In genomic region chr19:30520735-30521479, GRCh38 we compare ENCODE assay signal across 26 cellular contexts.
"Had no signal": no experiment of that assay in that cellular context is flagged by ENCODE, and none has a peak within 500 bp of the region (broad histone marks: within the 10 kb centered on the region; RNA-seq: fewer than 3 reads in every experiment).

No MANE protein-coding gene starts in this region.

- H3K36me3 ChIP-seq: heart left ventricle, left lung, neural progenitor cell, neutrophil, ovary, right atrium auricular region, sigmoid colon, spleen, suprapubic skin, thoracic aorta, tibial artery, upper lobe of right lung had no signal

- ATAC-seq: heart left ventricle; left cardiac atrium; left lung; natural killer cell; stimulated activated effector memory CD8-positive, alpha-beta T cell treated with anti-CD3 and anti-CD28 coated beads, Interleukin-12 subunit alpha, Interleukin-12 subunit beta, amount 100 ng/mL, for 72 hours; upper lobe of right lung had no signal

- H3K27me3 ChIP-seq: neural progenitor cell, ovary, right atrium auricular region, tibial artery had no signal

- DNase-seq: heart left ventricle; hypothalamus; kidney glomerular epithelial cell; left cardiac atrium; left lung; mesendoderm; naive B cell; natural killer cell; nephron progenitor cell; occipital lobe; ovary; sigmoid colon; small intestine; spleen; stimulated activated CD4-positive, alpha-beta T cell treated with anti-CD3 and anti-CD28 coated beads, Interleukin-4, amount 100 ng/mL, for 24 hours; stimulated activated naive CD4-positive, alpha-beta T cell; tibial artery; trophoblast cell; upper lobe of right lung had no signal

- H3K4me3 ChIP-seq: heart left ventricle, left lung, lung, neural progenitor cell, ovary, right atrium auricular region, sigmoid colon, spleen, suprapubic skin, thoracic aorta, tibial artery, upper lobe of right lung had no signal

- H3K9me3 ChIP-seq: heart left ventricle, left lung, neutrophil, ovary, right atrium auricular region, sigmoid colon, spleen, suprapubic skin, thoracic aorta, tibial artery, upper lobe of right lung had no signal

- H3K27ac ChIP-seq: heart left ventricle, left lung, neural progenitor cell, neutrophil, ovary, right atrium auricular region, sigmoid colon, spleen, suprapubic skin, thoracic aorta, tibial artery, upper lobe of right lung had no signal

- H3K4me1 ChIP-seq: heart left ventricle, left lung, neural progenitor cell, right atrium auricular region, sigmoid colon, spleen, suprapubic skin, tibial artery, upper lobe of right lung had no signal
